In genomic region chr3:14894085-14894484, GRCh38 we compare ENCODE assay signal across 8 cellular contexts.
"Had no signal": no experiment of that assay in that cellular context is flagged by ENCODE, and none has a peak within 500 bp of the region (broad histone marks: within the 10 kb centered on the region; RNA-seq: fewer than 3 reads in every experiment).

No MANE protein-coding gene starts in this region.

- ATAC-seq: GM12878 had no signal

- H3K4me3 ChIP-seq: GM12878 had no signal

- FAIRE-seq: G401.6, GM12878, GM12891, GM12892, GM18507, GM19239 had no signal

- DNase-seq: GDM1, GF-D8 had no signal
